8 cellular contexts compared by ENCODE assay signal in genomic region chr16:48365030-48365600, GRCh38. TPM values are rescaled to one million over a fixed set of nuclear protein-coding genes. Genes with fewer than 3 reads are reported as not detected.
DNase-seq lines count a peak whose midpoint lies in the region; ATAC-seq and TF ChIP-seq lines count a peak whose summit lies in the region.

No MANE protein-coding gene starts in this region.

- H3K27me3 ChIP-seq in brain microvascular endothelial cell (replicated peaks) (no peaks in the 10 kb centered on the region), lung (ENCODE audit: control insufficient read depth, insufficient read depth) (no peaks in the 10 kb centered on the region)

- H3K4me3 Mint-ChIP-seq in activated naive CD4-positive, alpha-beta T cell treated with anti-CD3 and anti-CD28 coated beads for 36 hours, result peak overlapping the region; percentile 99

- H3K27me3 Mint-ChIP-seq in activated naive CD4-positive, alpha-beta T cell treated with anti-CD3 and anti-CD28 coated beads for 36 hours (ENCODE audit: low read depth), result no peaks in the 10 kb centered on the region

- peaks cover 7% of the 10 kb centered on the region for H3K36me3 Mint-ChIP-seq in activated naive CD4-positive, alpha-beta T cell treated with anti-CD3 and anti-CD28 coated beads for 36 hours (ENCODE audit: low read depth)

- in situ Hi-C loops in brain microvascular endothelial cell (cut with HindIII; ENCODE audit: low pct_ligation_motif_present, low sequenced_read_pairs), result no loop called here

- H3K27ac ChIP-seq in brain microvascular endothelial cell, result peak overlapping the region; percentile 81
- H3K27ac ChIP-seq in lung (ENCODE audit: low read depth in 1 of 2, low read length in 1 of 2), result peak overlapping the region; percentile 78 to 92
- no peak overlapping the region for H3K27ac ChIP-seq in urinary bladder (ENCODE audit: low read depth)

- peaks cover 64% of the 10 kb centered on the region for H3K4me1 Mint-ChIP-seq in activated naive CD4-positive, alpha-beta T cell treated with anti-CD3 and anti-CD28 coated beads for 36 hours (ENCODE audit: low read depth)

- 50 to 64% methylated on average over 15 of the region's 15 CpGs for WGBS in lung, 2 donors
- 45% methylated on average over 15 of the region's 15 CpGs for WGBS in urinary bladder

- intact Hi-C loops in activated naive CD4-positive, alpha-beta T cell treated with anti-CD3 and anti-CD28 coated beads for 36 hours (cut with micrococcal nuclease), result loop anchor here (5.0 to 10.0 kb wide), 5 partner anchors 92 to 1970 kb away; partner anchors contain the start of gene DNAJA2

- no peak for DNase-seq in activated naive CD4-positive, alpha-beta T cell treated with anti-CD3 and anti-CD28 coated beads for 36 hours
- no peak for DNase-seq in activated naive CD4-positive, alpha-beta T cell treated with anti-CD3 and anti-CD28 coated beads, Interleukin-2, amount 50 U/mL, for 16 hours
- DNase-seq in brain microvascular endothelial cell, result no peak
- DNase-seq in lung (ENCODE audit: low spot score), result no peak
- DNase-seq in NCI-H69 (lab: John Stamatoyannopoulos, UW), result no peak
- DNase-seq in D341Med (ENCODE audit: low spot score), result no peak
- DNase-seq in GM10266 (ENCODE audit: extremely low spot score), result no peak

- H3K27ac Mint-ChIP-seq in activated naive CD4-positive, alpha-beta T cell treated with anti-CD3 and anti-CD28 coated beads for 36 hours, result peak overlapping the region; percentile 71

- no peaks in the 10 kb centered on the region for H3K9me3 Mint-ChIP-seq in activated naive CD4-positive, alpha-beta T cell treated with anti-CD3 and anti-CD28 coated beads for 36 hours

- H3K36me3 ChIP-seq in brain microvascular endothelial cell (replicated peaks) (peaks cover 9% of the 10 kb centered on the region), lung (ENCODE audit: control insufficient read depth in 2 of 2, insufficient read depth in 2 of 2, low read length in 2 of 2) (peaks cover 0 to 5% of the 10 kb centered on the region in 2 donors), urinary bladder (ENCODE audit: insufficient read depth) (peaks cover 2% of the 10 kb centered on the region)

- H3K4me3 ChIP-seq in brain microvascular endothelial cell (ENCODE audit: low read depth, low read length), result peak overlapping the region; percentile 66
- no peak overlapping the region for H3K4me3 ChIP-seq in lung
- H3K4me3 ChIP-seq in urinary bladder (ENCODE audit: low read depth, low read length), result peak overlapping the region; percentile 23

- ATAC-seq in lung (ENCODE audit: insufficient read depth, low FRiP score), result no peak

- H3K4me1 ChIP-seq in lung (ENCODE audit: control insufficient read depth in 2 of 2, insufficient read depth in 2 of 2, low read length in 2 of 2) (peaks cover 14 to 33% of the 10 kb centered on the region in 2 donors), urinary bladder (ENCODE audit: insufficient read depth) (peaks cover 2% of the 10 kb centered on the region)

- TF ChIP-seq CTCF in brain microvascular endothelial cell (IDR thresholded peaks at IDR 0.05; ENCODE audit: low read depth, low read length, missing control alignments), result no peak
- TF ChIP-seq CTCF in lung (IDR thresholded peaks at IDR 0.05; ENCODE audit: control extremely low read depth, extremely low read depth), result no peak
- TF ChIP-seq CTCF in GM10266 (IDR thresholded peaks at IDR 0.05; ENCODE audit: control insufficient read depth, insufficient read depth, low read depth, missing control alignments), result no peak

- no peaks in the 10 kb centered on the region for H3K9me3 ChIP-seq in lung (ENCODE audit: control insufficient read depth in 2 of 2, insufficient read depth in 1 of 2, low read length in 1 of 2)

- CTCF ChIA-PET in activated naive CD4-positive, alpha-beta T cell treated with anti-CD3 and anti-CD28 coated beads for 36 hours (lab: Charles Lee), result interaction anchor here (0.7 to 4.2 kb wide), 5 partner anchors 11 to 265 kb away, joined by 3 to 28 read pairs (median 7); no protein-coding TSS in a partner anchor

RNA-seq across cellular contexts. Expression of gene SIAH1, which starts 20.1 kb away (rescaled TPM):
- total RNA-seq in activated naive CD4-positive, alpha-beta T cell treated with anti-CD3 and anti-CD28 coated beads for 36 hours, result 10 to 100 TPM; 13.7 to 14.6 TPM
- total RNA-seq in lung (10 to 100 TPM; 22.3 to 53.2 TPM), urinary bladder (51.1 TPM)
- polyA plus RNA-seq in lung (10 to 100 TPM; 15.6 to 16.0 TPM), urinary bladder (17.2 TPM)
